Comparison of ENCODE assay signal across 8 cellular contexts in genomic region chr11:119206512-119207299, GRCh38. TPM values are rescaled to one million over a fixed set of nuclear protein-coding genes. Genes with fewer than 3 reads are reported as not detected.
DNase-seq lines count a peak whose midpoint lies in the region; ATAC-seq, FAIRE-seq and TF ChIP-seq lines count a peak whose summit lies in the region.

No MANE protein-coding gene starts in this region.

- no peaks in the 10 kb centered on the region for H3K27me3 ChIP-seq in SU-DHL-6 (ENCODE audit: low read length)
- no peaks in the 10 kb centered on the region for H3K27me3 ChIP-seq in K562 (ENCODE audit: control insufficient read depth in 2 of 2, insufficient read depth in 2 of 2, low read length in 2 of 2)
- no peaks in the 10 kb centered on the region for H3K27me3 ChIP-seq in small intestine (ENCODE audit: control insufficient read depth in 2 of 2, insufficient read depth in 2 of 2, low read length in 2 of 2)

- TF ChIP-seq EP300 in K562 (IDR thresholded peaks at IDR 0.05; ENCODE audit: low read length), result no peak

- DNase-seq in NCI-H510A treated with DMSO at 0.1 percent for 48 hours (lab: John Stamatoyannopoulos, UW) (peak; percentile 23), NCI-H510A (lab: John Stamatoyannopoulos, UW) (no peak), K562 (ENCODE audit: extremely low read depth in 1 of 4, low spot score in 3 of 4) (peak; percentile 69 to 84 (median 78)), iPS-NIHi11 (ENCODE audit: low spot score) (peak; percentile 74), small intestine (peak; percentile 37), NCI-H526 treated with DMSO at 0.1 percent for 48 hours (lab: John Stamatoyannopoulos, UW) (no peak)

- peak overlapping the region; percentile 95 for H3K4me2 ChIP-seq in SU-DHL-6 (ENCODE audit: low read depth, low read length, poor library complexity, severe bottlenecking)
- H3K4me2 ChIP-seq in K562 (ENCODE audit: insufficient read depth, low read length), result peak overlapping the region; percentile 84

- FAIRE-seq in K562 (lab: Jason Lieb, UNC) (no peak), small intestine (lab: Jason Lieb, UNC) (no peak)

- no peak for TF ChIP-seq RAD21 in K562 (CRISPR knock-in tag; conservative IDR thresholded peaks at IDR 0.05 in 1 of 2, IDR thresholded peaks at IDR 0.05 in 1 of 2)

- in situ Hi-C loops in K562 (cut with MboI), result no loop called here

- H3K4me3 ChIP-seq in SU-DHL-6 (ENCODE audit: insufficient read depth, low read length, poor library complexity, severe bottlenecking) (peak overlapping the region; percentile 100), K562 (peak overlapping the region; percentile 96), small intestine (ENCODE audit: low read depth in 1 of 2, low read length in 2 of 2) (peak overlapping the region; percentile 95 to 100)

- H2AFZ ChIP-seq in SU-DHL-6 (ENCODE audit: low read depth, low read length, severe bottlenecking), result peak overlapping the region; percentile 98
- peak overlapping the region; percentile 92 for H2AFZ ChIP-seq in K562 (ENCODE audit: low read depth, low read length)

- H3K36me3 ChIP-seq in SU-DHL-6 (ENCODE audit: low read length) (no peaks in the 10 kb centered on the region), K562 (ENCODE audit: control insufficient read depth, insufficient read depth, low read length) (no peaks in the 10 kb centered on the region), small intestine (ENCODE audit: control insufficient read depth in 2 of 2, insufficient read depth in 2 of 2, low read length in 2 of 2) (no peaks in the 10 kb centered on the region)

- no peaks in the 10 kb centered on the region for H3K9me3 ChIP-seq in SU-DHL-6 (ENCODE audit: insufficient read depth, low read length)
- H3K9me3 ChIP-seq in K562 (replicated peaks; ENCODE audit: control insufficient read depth, insufficient read depth, low read depth, low read length), result no peaks in the 10 kb centered on the region
- H3K9me3 ChIP-seq in small intestine (ENCODE audit: control insufficient read depth, low read depth), result no peaks in the 10 kb centered on the region

- H3K4me1 ChIP-seq in K562 (replicated peaks in 1 of 2; ENCODE audit: control insufficient read depth in 2 of 2, insufficient read depth in 2 of 2, low read length in 2 of 2) (peaks cover 13% of the 10 kb centered on the region in 2 experiments; a peak in 4 of 5 replicates), small intestine (ENCODE audit: control insufficient read depth in 2 of 2, insufficient read depth in 1 of 2, low read depth in 1 of 2, low read length in 1 of 2) (no peaks in the 10 kb centered on the region)

- H3K9me1 ChIP-seq in K562 (ENCODE audit: control insufficient read depth, insufficient read depth, low read length), result no peaks in the 10 kb centered on the region

- H4K20me1 ChIP-seq in SU-DHL-6 (ENCODE audit: low read depth, low read length) (0 out of 2 replicates have a peak, but pooled peaks cover 9% of the 10 kb centered on the region), K562 (replicated peaks; ENCODE audit: control insufficient read depth, insufficient read depth, low read length) (0 out of 2 replicates have a peak, but pooled peaks cover 7% of the 10 kb centered on the region)

- H3K9me2 ChIP-seq in SU-DHL-6 (replicated peaks; ENCODE audit: insufficient read depth, low read length), result no peaks in the 10 kb centered on the region

- ATAC-seq in HG03095 (IDR thresholded peaks at IDR 0.05; ENCODE audit: unreplicated experiment), result peak; percentile 22
- peak; percentile 67 for ATAC-seq in K562

- peak overlapping the region; percentile 83 for H3K27ac ChIP-seq in SU-DHL-6 (ENCODE audit: low read depth, low read length)
- peak overlapping the region; percentile 88 for H3K27ac ChIP-seq in K562 (ENCODE audit: extremely low read depth, low read depth, low read length)
- peak overlapping the region; percentile 90 to 96 for H3K27ac ChIP-seq in small intestine (ENCODE audit: low read depth in 1 of 2, low read length in 1 of 2)

- intact Hi-C loops in K562 (cut with micrococcal nuclease), result loop anchor here (1.0 to 2.0 kb wide), 2 partner anchors 78 to 112 kb away; no protein-coding TSS in a partner anchor

- H3F3A ChIP-seq in SU-DHL-6 (ENCODE audit: insufficient read depth), result peaks cover 12% of the 10 kb centered on the region; the same call in 1 of the 2 replicates

- POLR2A ChIA-PET in K562 (lab: Yijun Ruan, JAX), result interaction anchor here (0.5 to 1.4 kb wide), 12 partner anchors 15 to 1034 kb away, joined by 3 to 7 read pairs (median 3); a partner anchor contains a TSS

- peaks cover 51% of the 10 kb centered on the region for H3K79me2 ChIP-seq in SU-DHL-6 (ENCODE audit: insufficient read depth, low read length)
- peaks cover 51% of the 10 kb centered on the region for H3K79me2 ChIP-seq in K562 (ENCODE audit: control insufficient read depth, insufficient read depth, low read length)

- TSS peak; percentile 77 for BruUV-seq in K562 (replicated peaks; lab: Mats Ljungman, UMichigan)

- TF ChIP-seq CTCF in SU-DHL-6 (IDR thresholded peaks at IDR 0.05; ENCODE audit: insufficient read depth, low read length, poor library complexity, severe bottlenecking) (no peak), K562 (IDR thresholded peaks at IDR 0.05 in 2 of 3, conservative IDR thresholded peaks at IDR 0.05 in 1 of 3; ENCODE audit: insufficient read depth in 2 of 3, low read depth in 1 of 3, low read length in 3 of 3) (no peak)

- H3K9ac ChIP-seq in SU-DHL-6 (ENCODE audit: low read length) (peak overlapping the region; percentile 99), K562 (ENCODE audit: insufficient read depth in 1 of 2, low read depth in 2 of 2, low read length in 2 of 2) (peak overlapping the region; percentile 74 to 96)

- CTCF ChIA-PET in K562 (lab: Yijun Ruan, JAX; ENCODE audit: low intra/inter-chr PET ratio), result interaction anchor here (0.7 kb wide), 1 partner anchor 85 kb away, joined by 3 read pairs; no protein-coding TSS in a partner anchor

- WGBS in K562 (ENCODE audit: insufficient coverage, low coverage, missing lambda C conversion rate), result 1% methylated on average over 16 of the region's 40 CpGs
- WGBS in small intestine, 3 donors, result 1 to 2% (median 1%) methylated on average over 24 to 40 of the region's 40 CpGs

- 0 out of 2 replicates have a peak, but pooled peaks have one; percentile 10 for TF ChIP-seq POLR2A in K562 (conservative IDR thresholded peaks at IDR 0.05)

RNA-seq across cellular contexts. Expression of gene CBL, which starts 0.6 kb away (rescaled TPM):
- 15.7 and 23.8 TPM in 2 replicates for total RNA-seq in K562 (2011; cell fraction: chromatin; rRNA removed; ENCODE audit: low replicate concordance)
- total RNA-seq in K562 (2011; cell fraction: nucleolus; rRNA removed), result 8.8 and 10.0 TPM in 2 replicates
- total RNA-seq in K562 (2011; cell fraction: nucleoplasm; rRNA removed), result 17.2 and 25.5 TPM in 2 replicates
- total RNA-seq in K562 (2014; rRNA removed), result 5.9 and 6.4 TPM in 2 replicates
- total RNA-seq in K562 (2014; rRNA removed; fragmentation: Illumina TruSeq; extraction: Trizol), result 9.9 and 12.1 TPM in 2 replicates
- 7.6 and 8.2 TPM in 2 replicates for total RNA-seq in K562 (2015; rRNA removed; fragmentation: Illumina TruSeq; extraction: Trizol)
- 21.9 and 24.9 TPM in 2 replicates for total RNA-seq in K562 (2021)
- 14.4 and 15.6 TPM in 2 replicates for polyA plus RNA-seq in K562 (2011; rRNA removed)
- 9.2 and 15.0 TPM in 2 replicates for polyA plus RNA-seq in K562 (2011; cell fraction: cytosol; rRNA removed)
- polyA plus RNA-seq in K562 (2011; cell fraction: nucleus; rRNA removed), result 15.6 and 18.5 TPM in 2 replicates
- 9.6 and 11.7 TPM in 2 replicates for polyA plus RNA-seq in K562 (2012)
- polyA plus RNA-seq in K562 (2014; fragmentation: Illumina TruSeq; extraction: Trizol), result 17.6 and 18.8 TPM in 2 replicates
- polyA plus RNA-seq in K562 (2014; fragmentation: Nextera tagmentation; extraction: Ambion mirVana), result 1 to 10 TPM; 3.2 to 6.2 TPM
- 10.7 and 10.9 TPM in 2 replicates for polyA plus RNA-seq in K562 (2014; rRNA removed)
- 22.5 and 22.6 TPM in 2 replicates for polyA minus RNA-seq in K562 (2011; rRNA and poly(A)+ RNA removed)
- polyA minus RNA-seq in K562 (2011; cell fraction: cytosol; rRNA and poly(A)+ RNA removed), result 15.1 and 17.8 TPM in 2 replicates
- 8.1 and 11.1 TPM in 2 replicates for polyA minus RNA-seq in K562 (2011; cell fraction: nucleus; rRNA and poly(A)+ RNA removed)
- 1 to 10 TPM; 2.2 to 4.9 (median 3.8) TPM for polyA plus RNA-seq in small intestine

RNA-seq across cellular contexts. Expression of gene NHERF4, which starts 21.4 kb away (rescaled TPM):
- total RNA-seq in K562 (2011; cell fraction: chromatin; rRNA removed; ENCODE audit: low replicate concordance), result not detected in 2 replicates
- not detected in 2 replicates for total RNA-seq in K562 (2011; cell fraction: nucleolus; rRNA removed)
- total RNA-seq in K562 (2011; cell fraction: nucleoplasm; rRNA removed), result not detected in 2 replicates
- total RNA-seq in K562 (2014; rRNA removed), result not detected in 2 replicates
- not detected in 2 replicates for total RNA-seq in K562 (2014; rRNA removed; fragmentation: Illumina TruSeq; extraction: Trizol)
- total RNA-seq in K562 (2015; rRNA removed; fragmentation: Illumina TruSeq; extraction: Trizol), result not detected in 2 replicates
- total RNA-seq in K562 (2021), result not detected in 2 replicates
- polyA plus RNA-seq in K562 (2011; rRNA removed), result not detected in 2 replicates
- not detected in 2 replicates for polyA plus RNA-seq in K562 (2011; cell fraction: cytosol; rRNA removed)
- polyA plus RNA-seq in K562 (2011; cell fraction: nucleus; rRNA removed), result not detected in 2 replicates
- polyA plus RNA-seq in K562 (2012), result not detected in 2 replicates
- not detected in 2 replicates for polyA plus RNA-seq in K562 (2014; fragmentation: Illumina TruSeq; extraction: Trizol)
- polyA plus RNA-seq in K562 (2014; fragmentation: Nextera tagmentation; extraction: Ambion mirVana), result not detected
- polyA plus RNA-seq in K562 (2014; rRNA removed), result not detected in 2 replicates
- polyA minus RNA-seq in K562 (2011; rRNA and poly(A)+ RNA removed), result not detected in 2 replicates
- polyA minus RNA-seq in K562 (2011; cell fraction: cytosol; rRNA and poly(A)+ RNA removed), result not detected in 2 replicates
- not detected in 2 replicates for polyA minus RNA-seq in K562 (2011; cell fraction: nucleus; rRNA and poly(A)+ RNA removed)
- polyA plus RNA-seq in small intestine, result 100 to 1,000 TPM in 2 of 3 donors, 10 to 100 TPM in 1; 33.6 to 258 (median 137) TPM

RNA-seq across cellular contexts. Expression of gene NLRX1, which starts 38.2 kb away (rescaled TPM):
- total RNA-seq in K562 (2011; cell fraction: chromatin; rRNA removed; ENCODE audit: low replicate concordance), result 0.86 and 3.6 TPM in 2 replicates
- 1.8 and 3.5 TPM in 2 replicates for total RNA-seq in K562 (2011; cell fraction: nucleolus; rRNA removed)
- 1.1 and 1.3 TPM in 2 replicates for total RNA-seq in K562 (2011; cell fraction: nucleoplasm; rRNA removed)
- total RNA-seq in K562 (2014; rRNA removed) (1.3 and 1.4 TPM in 2 replicates), K562 (2014; rRNA removed; fragmentation: Illumina TruSeq; extraction: Trizol) (0.19 and 0.22 TPM in 2 replicates), K562 (2015; rRNA removed; fragmentation: Illumina TruSeq; extraction: Trizol) (0.34 and 0.69 TPM in 2 replicates), K562 (2021) (2.1 and 2.3 TPM in 2 replicates)
- polyA plus RNA-seq in K562 (2011; rRNA removed) (0.55 and 1.4 TPM in 2 replicates), K562 (2014; fragmentation: Illumina TruSeq; extraction: Trizol) (0.49 and 1.1 TPM in 2 replicates), K562 (2014; fragmentation: Nextera tagmentation; extraction: Ambion mirVana) (under 1 TPM; 0.04 to 0.06 TPM), K562 (2014; rRNA removed) (1.1 and 2.1 TPM in 2 replicates), small intestine (1 to 10 TPM; 3.5 to 9.2 (median 4.0) TPM)
- polyA plus RNA-seq in K562 (2011; cell fraction: cytosol; rRNA removed), result 0.81 and 4.1 TPM in 2 replicates
- polyA plus RNA-seq in K562 (2011; cell fraction: nucleus; rRNA removed), result 0.76 and 5.1 TPM in 2 replicates
- 1.0 and 2.3 TPM in 2 replicates for polyA plus RNA-seq in K562 (2012)
- 0.27 and 1.2 TPM in 2 replicates for polyA minus RNA-seq in K562 (2011; rRNA and poly(A)+ RNA removed)
- polyA minus RNA-seq in K562 (2011; cell fraction: cytosol; rRNA and poly(A)+ RNA removed), result 1.4 and 3.4 TPM in 2 replicates
- polyA minus RNA-seq in K562 (2011; cell fraction: nucleus; rRNA and poly(A)+ RNA removed), result 0.67 and 2.3 TPM in 2 replicates

RNA-seq across cellular contexts. Expression of gene ABCG4, which starts 57.9 kb away (rescaled TPM):
- 0.37 and 1.3 TPM in 2 replicates for total RNA-seq in K562 (2011; cell fraction: chromatin; rRNA removed; ENCODE audit: low replicate concordance)
- 0.13 and 0.50 TPM in 2 replicates for total RNA-seq in K562 (2011; cell fraction: nucleolus; rRNA removed)
- 0.66 and 0.99 TPM in 2 replicates for total RNA-seq in K562 (2011; cell fraction: nucleoplasm; rRNA removed)
- total RNA-seq in K562 (2014; rRNA removed), result 0.09 TPM in 1 of 2 replicates, not detected in the other
- not detected in 2 replicates for total RNA-seq in K562 (2014; rRNA removed; fragmentation: Illumina TruSeq; extraction: Trizol)
- total RNA-seq in K562 (2015; rRNA removed; fragmentation: Illumina TruSeq; extraction: Trizol), result not detected in 2 replicates
- total RNA-seq in K562 (2021), result 0.11 and 0.13 TPM in 2 replicates
- polyA plus RNA-seq in K562 (2011; rRNA removed), result 0.04 and 0.08 TPM in 2 replicates
- polyA plus RNA-seq in K562 (2011; cell fraction: cytosol; rRNA removed), result 0.04 and 0.12 TPM in 2 replicates
- 0.59 and 0.63 TPM in 2 replicates for polyA plus RNA-seq in K562 (2011; cell fraction: nucleus; rRNA removed)
- polyA plus RNA-seq in K562 (2012), result 0.13 TPM in 1 of 2 replicates, not detected in the other
- 0.07 and 0.11 TPM in 2 replicates for polyA plus RNA-seq in K562 (2014; fragmentation: Illumina TruSeq; extraction: Trizol)
- polyA plus RNA-seq in K562 (2014; fragmentation: Nextera tagmentation; extraction: Ambion mirVana), result not detected
- 0.03 and 0.05 TPM in 2 replicates for polyA plus RNA-seq in K562 (2014; rRNA removed)
- 0.11 and 0.21 TPM in 2 replicates for polyA minus RNA-seq in K562 (2011; rRNA and poly(A)+ RNA removed)
- not detected in 2 replicates for polyA minus RNA-seq in K562 (2011; cell fraction: cytosol; rRNA and poly(A)+ RNA removed)
- polyA minus RNA-seq in K562 (2011; cell fraction: nucleus; rRNA and poly(A)+ RNA removed), result 0.33 and 0.54 TPM in 2 replicates
- under 1 TPM in 2 of 3 donors, not detected in 1; 0.27 to 0.73 TPM for polyA plus RNA-seq in small intestine

Comparison
In these comparisons a context has a peak if more than half of its experiments do, and no peak if none do; other contexts are left out.
1. DNase-seq: peak in NCI-H510A treated with DMSO at 0.1 percent for 48 hours (single experiment), K562 (4 of 4), iPS-NIHi11 (single experiment) and small intestine (single experiment); none in NCI-H510A (single experiment) and NCI-H526 treated with DMSO at 0.1 percent for 48 hours (single experiment).
2. RNA of gene NHERF4, which starts 21.4 kb away (polyA plus RNA-seq): 33.6 to 258 TPM in small intestine; not detected in K562; every median in the first group is over 10 times any median in the second.
3. Peak in every context shown above with its lines, with median percentiles within 50 percentile points of each other: H3K27ac ChIP-seq and H3K4me3 ChIP-seq.